In genomic region chr14:22427771-22428228, GRCh38 we compare ENCODE assay signal across 1 cellular context.
A peak's percentile ranks its signal among the peaks of the same experiment; 100 is the strongest.
TF ChIP-seq lines count a peak whose summit lies in the region.

No MANE protein-coding gene starts in this region.

TF ChIP-seq in HepG2, 621 proteins besides CTCF, POLR2A, EP300 and RAD21 (continued from another document and continues in another):
- TF ChIP-seq ZBTB7B (CRISPR knock-in tag; IDR thresholded peaks at IDR 0.05) (peak; percentile 48; the same call in 1 of the 2 replicates), PHF8 (CRISPR knock-in tag; IDR thresholded peaks at IDR 0.05) (no peak), ZZZ3 (CRISPR knock-in tag; IDR thresholded peaks at IDR 0.05; ENCODE audit: borderline replicate concordance) (0 out of 2 replicates have a peak, but pooled peaks have one; percentile 35), NR2F6 (IDR thresholded peaks at IDR 0.05) (no peak), NR2F6 (CRISPR knock-in tag; IDR thresholded peaks at IDR 0.05) (peak; percentile 34; the same call in 1 of the 2 replicates), AHDC1 (CRISPR knock-in tag; IDR thresholded peaks at IDR 0.05; ENCODE audit: borderline replicate concordance) (peak; percentile 69; the same call in 1 of the 2 replicates), PITX1 (CRISPR knock-in tag; IDR thresholded peaks at IDR 0.05) (0 out of 2 replicates have a peak, but pooled peaks have one; percentile 44), UBTF (CRISPR knock-in tag; IDR thresholded peaks at IDR 0.05) (0 out of 2 replicates have a peak, but pooled peaks have one; percentile 25), ZNF574 (CRISPR knock-in tag; IDR thresholded peaks at IDR 0.05) (peak; percentile 39; the same call in 1 of the 2 replicates), JDP2 (CRISPR knock-in tag; IDR thresholded peaks at IDR 0.05; ENCODE audit: borderline replicate concordance) (no peak), AFF4 (CRISPR knock-in tag; IDR thresholded peaks at IDR 0.05) (no peak), ZNF816 (CRISPR knock-in tag; IDR thresholded peaks at IDR 0.05; ENCODE audit: borderline replicate concordance) (no peak), SMAD1 (CRISPR knock-in tag; IDR thresholded peaks at IDR 0.05; ENCODE audit: borderline replicate concordance, low read depth) (no peak), ZNF205 (CRISPR knock-in tag; IDR thresholded peaks at IDR 0.05) (peak; percentile 63; the same call in 1 of the 2 replicates), ZBTB2 (CRISPR knock-in tag; IDR thresholded peaks at IDR 0.05; ENCODE audit: low read depth) (no peak), MIER2 (CRISPR knock-in tag; IDR thresholded peaks at IDR 0.05) (0 out of 2 replicates have a peak, but pooled peaks have one; percentile 16), FOXA3 (CRISPR knock-in tag; IDR thresholded peaks at IDR 0.05) (peak; percentile 69; the same call in 1 of the 2 replicates), HDAC2 (CRISPR knock-in tag; IDR thresholded peaks at IDR 0.05) (0 out of 2 replicates have a peak, but pooled peaks have one; percentile 49), ZNF644 (CRISPR knock-in tag; IDR thresholded peaks at IDR 0.05; ENCODE audit: low read depth) (0 out of 2 replicates have a peak, but pooled peaks have one; percentile 42), ATF2 (CRISPR knock-in tag; IDR thresholded peaks at IDR 0.05) (no peak), HMGA1 (CRISPR knock-in tag; conservative IDR thresholded peaks at IDR 0.05) (no peak), ZNF629 (CRISPR knock-in tag; conservative IDR thresholded peaks at IDR 0.05) (no peak), MLX (CRISPR knock-in tag; IDR thresholded peaks at IDR 0.05) (peak; percentile 68; the same call in 1 of the 2 replicates), IRF2 (CRISPR knock-in tag; IDR thresholded peaks at IDR 0.05) (peak; percentile 71; the same call in 1 of the 2 replicates), IKZF5 (CRISPR knock-in tag; IDR thresholded peaks at IDR 0.05) (peak; percentile 65; the same call in 1 of the 2 replicates), NCOA2 (CRISPR knock-in tag; IDR thresholded peaks at IDR 0.05) (0 out of 2 replicates have a peak, but pooled peaks have one; percentile 21), ATF7-NPFF (CRISPR knock-in tag; IDR thresholded peaks at IDR 0.05; ENCODE audit: low read depth) (no peak), HNRNPK (IDR thresholded peaks at IDR 0.05; ENCODE audit: low read depth, low read length, poor library complexity, severe bottlenecking) (no peak), ZBTB44 (CRISPR knock-in tag; IDR thresholded peaks at IDR 0.05) (no peak), HMG20A (CRISPR knock-in tag; IDR thresholded peaks at IDR 0.05; ENCODE audit: borderline replicate concordance) (peak; percentile 52; the same call in 1 of the 2 replicates), KAT7 (CRISPR knock-in tag; IDR thresholded peaks at IDR 0.05; ENCODE audit: borderline replicate concordance) (no peak), ZNF501 (CRISPR knock-in tag; IDR thresholded peaks at IDR 0.05) (peak; percentile 57; the same call in 1 of the 2 replicates), SRF (IDR thresholded peaks at IDR 0.05; ENCODE audit: low read depth, low read length) (no peak), KLF6 (CRISPR knock-in tag; IDR thresholded peaks at IDR 0.05) (peak; percentile 86; the same call in 1 of the 2 replicates)
